31 cellular contexts compared by ENCODE assay signal in genomic region chr21:43820466-43820865, GRCh38.
"Had no signal": no experiment of that assay in that cellular context is flagged by ENCODE, and none has a peak within 500 bp of the region (broad histone marks: within the 10 kb centered on the region; RNA-seq: fewer than 3 reads in every experiment).

No MANE protein-coding gene starts in this region.

- H3K4me1 ChIP-seq: adrenal gland, body of pancreas, breast epithelium had no signal

- H3K36me3 Mint-ChIP-seq: activated CD4-positive, alpha-beta memory T cell treated with anti-CD3 and anti-CD28 coated beads for 36 hours had no signal

- H3K27ac Mint-ChIP-seq: activated B cell treated with CpG ODN at 0.5 μM for 24 hours; activated CD4-positive, alpha-beta memory T cell treated with anti-CD3 and anti-CD28 coated beads for 36 hours; activated naive CD4-positive, alpha-beta T cell treated with anti-CD3 and anti-CD28 coated beads for 36 hours; activated naive CD4-positive, alpha-beta T cell treated with anti-CD3 and anti-CD28 coated beads, Interleukin-2, amount 50 U/mL, for 72 hours; activated T-helper 1 cell treated with anti-CD3 and anti-CD28 coated beads, Interleukin-12 subunit alpha, Interleukin-12 subunit beta, Interleukin-2, Interleukin-4 antibody, amounts not matched to agents 30 ng/mL and 10 ng/mL and 1 ng/mL, durations not matched to agents 14 hours and 24 hours and 36 hours had no signal

- H3K27me3 Mint-ChIP-seq: activated CD4-positive, alpha-beta memory T cell treated with anti-CD3 and anti-CD28 coated beads for 36 hours had no signal

- H3K27me3 ChIP-seq: adrenal gland, body of pancreas, breast epithelium had no signal

- H3K9me3 Mint-ChIP-seq: activated naive CD4-positive, alpha-beta T cell treated with anti-CD3 and anti-CD28 coated beads, Interleukin-2, amount 50 U/mL, for 72 hours had no signal

- H3K27ac ChIP-seq: adrenal gland, body of pancreas, breast epithelium, VCaP had no signal

- H3K9me3 ChIP-seq: adrenal gland had no signal

- H3K4me3 ChIP-seq: adrenal gland, body of pancreas, breast epithelium had no signal

- FAIRE-seq: astrocyte had no signal

- ATAC-seq: activated naive CD4-positive, alpha-beta T cell treated with anti-CD3 and anti-CD28 coated beads, Interleukin-2, amount 50 U/mL, for 72 hours; activated T-cell treated with anti-CD3 and anti-CD28 coated beads, Interleukin-2, amount 50 U/mL, for 4 hours; body of pancreas; Panc1; SK-N-SH treated with all-trans-retinoic acid at 6 μM for 48 hours had no signal

- H3K4me3 Mint-ChIP-seq: activated B cell treated with CpG ODN at 0.5 μM for 24 hours; activated CD4-positive, alpha-beta memory T cell treated with anti-CD3 and anti-CD28 coated beads for 36 hours; activated naive CD4-positive, alpha-beta T cell treated with anti-CD3 and anti-CD28 coated beads for 36 hours; activated T-cell treated with anti-CD3 and anti-CD28 coated beads, Interleukin-2, amount 50 U/mL, for 4 hours; activated T-helper 1 cell treated with anti-CD3 and anti-CD28 coated beads, Interleukin-12 subunit alpha, Interleukin-12 subunit beta, Interleukin-2, Interleukin-4 antibody, amounts not matched to agents 30 ng/mL and 10 ng/mL and 1 ng/mL, durations not matched to agents 14 hours and 24 hours and 36 hours had no signal

- H3K36me3 ChIP-seq: adrenal gland, breast epithelium had no signal

- DNase-seq: activated B cell treated with CpG ODN at 0.5 μM for 24 hours; activated CD4-positive, alpha-beta memory T cell treated with anti-CD3 and anti-CD28 coated beads for 36 hours; activated CD4-positive, alpha-beta T cell treated with anti-CD3 and anti-CD28 coated beads for 4 hours; activated CD4-positive, alpha-beta T cell treated with anti-CD3 and anti-CD28 coated beads, Interleukin-2, amount 50 U/mL, for 1 hour; activated CD4-positive, CD25-positive, alpha-beta regulatory T cell treated with anti-CD3 and anti-CD28 coated beads, Interleukin-2, amount 50 U/mL, for 72 hours; activated CD8-positive, alpha-beta memory T cell treated with anti-CD3 and anti-CD28 coated beads, Interleukin-2, amount 50 U/mL, for 4 hours; activated gamma-delta T cell treated with Interleukin-2 at 50 U/mL for 16 hours; activated naive CD4-positive, alpha-beta T cell treated with anti-CD3 and anti-CD28 coated beads for 36 hours; activated T-cell treated with anti-CD3 and anti-CD28 coated beads for 4 hours; activated T-cell treated with anti-CD3 and anti-CD28 coated beads, Interleukin-2, amount 50 U/mL, for 4 hours; adrenal gland; body of pancreas; Karpas-422; KBM-7; NCI-H1105; NCI-H1417 treated with DMSO at 0.1 percent for 48 hours; NCI-H1930; NCI-H345; NCI-H524 treated with DMSO at 0.1 percent for 48 hours; SIG-M5; SW 1271; T-helper 1 cell; T-helper 2 cell; T-helper 9 cell had no signal
